In genomic region chr3:48188266-48189201, GRCh38 we compare ENCODE assay signal across 8 cellular contexts. TPM values are rescaled to one million over a fixed set of nuclear protein-coding genes. Genes with fewer than 3 reads are reported as not detected.
DNase-seq lines count a peak whose midpoint lies in the region; ATAC-seq and TF ChIP-seq lines count a peak whose summit lies in the region.

CDC25A (minus strand) TSS chr3:48188417; CDS start chr3:48187947, 470 bp downstream.

- peaks cover 46% of the 10 kb centered on the region for H3K36me3 ChIP-seq in DOHH2 (ENCODE audit: control insufficient read depth, low read length)
- peaks cover 24% of the 10 kb centered on the region; the same call in 1 of the 2 replicates for H3K36me3 ChIP-seq in GM23338 (ENCODE audit: insufficient read depth)

- H3K4me1 Mint-ChIP-seq in GM23338 (peaks cover 34% of the 10 kb centered on the region), naive B cell (peaks cover 13 to 18% (median 14%) of the 10 kb centered on the region in 3 donors)
- H3K4me1 Mint-ChIP-seq in stimulated activated memory B cell treated with anti-CD40 and anti-IgM and Interleukin-4, amounts not matched to agents 10 μg/mL and 1 μg/mL and 100 μg/mL, for 72 hours: peaks cover 11% of the 10 kb centered on the region

- peak within 1 kb of the TSS; percentile 94 for H3K4me3 ChIP-seq in DOHH2 (ENCODE audit: low read length)
- peak within 1 kb of the TSS; percentile 82 for H3K4me3 ChIP-seq in GM23338

- H3K4me2 ChIP-seq in DOHH2 (ENCODE audit: low read length) (peak within 1 kb of the TSS; percentile 79), GM23338 (peak within 1 kb of the TSS; percentile 98)

- no peak for TF ChIP-seq CTCF in DOHH2 (IDR thresholded peaks at IDR 0.05; ENCODE audit: low read depth, low read length, poor library complexity, severe bottlenecking)
- TF ChIP-seq CTCF in GM23338 (conservative IDR thresholded peaks at IDR 0.05; ENCODE audit: low read depth in 2 of 2): no peak

- H3K27me3 Mint-ChIP-seq in GM23338 (ENCODE audit: insufficient read depth, low read depth, poor library complexity) (peaks cover 22% of the 10 kb centered on the region), naive B cell (peaks cover 12 to 14% (median 12%) of the 10 kb centered on the region in 3 donors)
- H3K27me3 Mint-ChIP-seq in stimulated activated memory B cell treated with anti-CD40 and anti-IgM and Interleukin-4, amounts not matched to agents 10 μg/mL and 1 μg/mL and 100 μg/mL, for 72 hours: peaks cover 16% of the 10 kb centered on the region

- H3K79me2 ChIP-seq in DOHH2 (ENCODE audit: control insufficient read depth, low read length) (peaks cover 51% of the 10 kb centered on the region), GM23338 (replicated peaks; ENCODE audit: insufficient read depth) (peaks cover 43% of the 10 kb centered on the region)

- H3K9me3 Mint-ChIP-seq in GM23338: no peaks in the 10 kb centered on the region
- H3K9me3 Mint-ChIP-seq in naive B cell: no peaks in the 10 kb centered on the region
- no peaks in the 10 kb centered on the region for H3K9me3 Mint-ChIP-seq in stimulated activated memory B cell treated with anti-CD40 and anti-IgM and Interleukin-4, amounts not matched to agents 10 μg/mL and 1 μg/mL and 100 μg/mL, for 72 hours

- H3K36me3 Mint-ChIP-seq in GM23338 (ENCODE audit: low read depth) (peaks cover 38% of the 10 kb centered on the region), naive B cell (peaks cover 0 to 8% of the 10 kb centered on the region in 2 donors)
- H3K36me3 Mint-ChIP-seq in stimulated activated memory B cell treated with anti-CD40 and anti-IgM and Interleukin-4, amounts not matched to agents 10 μg/mL and 1 μg/mL and 100 μg/mL, for 72 hours: peaks cover 10% of the 10 kb centered on the region

- peak within 1 kb of the TSS; percentile 84 for H3K27ac Mint-ChIP-seq in GM23338
- peak within 1 kb of the TSS in 5 of 6 donors; percentile 47 to 96 (median 72) for H3K27ac Mint-ChIP-seq in naive B cell
- peak within 1 kb of the TSS; percentile 53 for H3K27ac Mint-ChIP-seq in stimulated activated memory B cell treated with anti-CD40 and anti-IgM and Interleukin-4, amounts not matched to agents 10 μg/mL and 1 μg/mL and 100 μg/mL, for 72 hours

- H3K4me1 ChIP-seq in DOHH2 (ENCODE audit: control insufficient read depth, low read length) (peaks cover 22% of the 10 kb centered on the region), GM23338 (ENCODE audit: insufficient read depth) (peaks cover 28% of the 10 kb centered on the region)

- DNase-seq in GM23338 (ENCODE audit: low spot score): peak; percentile 99
- DNase-seq in LHCN-M2 (ENCODE audit: low read depth): peak; percentile 99
- peak; percentile 99 for DNase-seq in RPMI8226
- peak; percentile 82 to 88 for DNase-seq in activated T-helper 1 cell treated with anti-CD3 and anti-CD28 coated beads, Interleukin-2, amount 50 U/mL, for 16 hours (ENCODE audit: low read depth in 1 of 2, low spot score in 1 of 2)
- peak; percentile 98 for DNase-seq in fibroblast of gingiva (ENCODE audit: low read depth)
- DNase-seq in naive B cell: peak; percentile 93

- H3K27me3 ChIP-seq in DOHH2 (ENCODE audit: control insufficient read depth, low read length): no peaks in the 10 kb centered on the region
- no peaks in the 10 kb centered on the region for H3K27me3 ChIP-seq in GM23338 (ENCODE audit: insufficient read depth)

- H4K20me1 ChIP-seq in DOHH2 (ENCODE audit: control insufficient read depth, insufficient read depth, low read depth, low read length): no peaks in the 10 kb centered on the region
- H4K20me1 ChIP-seq in GM23338 (replicated peaks; ENCODE audit: insufficient read depth): peaks cover 23% of the 10 kb centered on the region

- H3F3A ChIP-seq in DOHH2 (ENCODE audit: control insufficient read depth, insufficient read depth): no peaks in the 10 kb centered on the region
- H3F3A ChIP-seq in GM23338 (replicated peaks; ENCODE audit: low read depth): peaks cover 9% of the 10 kb centered on the region

- ATAC-seq in GM23338 (peak; percentile 92), naive B cell (ENCODE audit: low read depth in 2 of 2) (peak; percentile 99)
- peak; percentile 100 for ATAC-seq in stimulated activated memory B cell treated with anti-CD40 and anti-IgM and Interleukin-4, amounts not matched to agents 10 μg/mL and 1 μg/mL and 100 μg/mL, for 72 hours

- no peak within 1 kb of the TSS for H2AFZ ChIP-seq in GM23338

- peak within 1 kb of the TSS; percentile 72 for H3K27ac ChIP-seq in DOHH2 (ENCODE audit: low read depth, low read length)
- peak within 1 kb of the TSS; percentile 57 for H3K27ac ChIP-seq in GM23338 (ENCODE audit: low read depth)

- no peaks in the 10 kb centered on the region for H3K9me2 ChIP-seq in DOHH2 (replicated peaks; ENCODE audit: control insufficient read depth, low read length)
- no peaks in the 10 kb centered on the region for H3K9me2 ChIP-seq in GM23338 (ENCODE audit: insufficient read depth)

- H3K4me3 Mint-ChIP-seq in GM23338 (peak within 1 kb of the TSS; percentile 98), naive B cell (peak within 1 kb of the TSS; percentile 91 to 97 (median 96))
- H3K4me3 Mint-ChIP-seq in stimulated activated memory B cell treated with anti-CD40 and anti-IgM and Interleukin-4, amounts not matched to agents 10 μg/mL and 1 μg/mL and 100 μg/mL, for 72 hours: peak within 1 kb of the TSS; percentile 95

- no peaks in the 10 kb centered on the region for H3K9me3 ChIP-seq in DOHH2 (ENCODE audit: control insufficient read depth, insufficient read depth, low read length)

TF ChIP-seq in GM23338, 12 proteins besides CTCF, POLR2A, EP300 and RAD21 (continues in another document):
- no peak for TF ChIP-seq ZNF462 (CRISPR knock-in tag; IDR thresholded peaks at IDR 0.05)
- no peak for TF ChIP-seq EZH2phosphoT487 (IDR thresholded peaks at IDR 0.05; ENCODE audit: unreplicated experiment)
- TF ChIP-seq EZH2 (IDR thresholded peaks at IDR 0.05; ENCODE audit: low read depth, unreplicated experiment): no peak
- no peak for TF ChIP-seq STAT1 (IDR thresholded peaks at IDR 0.05; ENCODE audit: unreplicated experiment)
- no peak for TF ChIP-seq ZNF114 (CRISPR knock-in tag; IDR thresholded peaks at IDR 0.05)
- peak; percentile 82 for TF ChIP-seq POLR2AphosphoS5 (IDR thresholded peaks at IDR 0.05; ENCODE audit: low read depth)
- TF ChIP-seq CREB1 (CRISPR knock-in tag; IDR thresholded peaks at IDR 0.05; ENCODE audit: low read depth): peak; percentile 52

RNA-seq across cellular contexts. Expression of gene CDC25A, which starts in this region (rescaled TPM):
- 126 and 131 TPM in 2 replicates for total RNA-seq in GM23338 (2014; rRNA removed; shearing (Covaris generic))
- polyA plus RNA-seq in GM23338 (2016; fragmentation: Nextera tagmentation; extraction: Ambion mirVana): 15.2 and 17.7 TPM in 2 replicates
- total RNA-seq in LHCN-M2 (2014; rRNA removed): 21.8 and 34.2 TPM in 2 replicates
- polyA plus RNA-seq in LHCN-M2 (2012): 6.9 TPM
- not detected for polyA plus RNA-seq in naive B cell (ENCODE audit: low read depth in 6 of 6)

Comparison
In these comparisons a context has a peak if more than half of its experiments do, and no peak if none do; other contexts are left out.
1. Peak in every context shown above with its lines: DNase-seq, ATAC-seq, H3K4me3 ChIP-seq and H3K27ac ChIP-seq.
2. RNA of gene CDC25A (polyA plus RNA-seq): 15.2 to 17.7 TPM in GM23338; not detected in naive B cell; every median in the first group is over 10 times any median in the second.
3. Peak in DNase-seq and ATAC-seq in naive B cell; RNA of the gene not detected or under 1 TPM.